In the genomic region with DNA sequence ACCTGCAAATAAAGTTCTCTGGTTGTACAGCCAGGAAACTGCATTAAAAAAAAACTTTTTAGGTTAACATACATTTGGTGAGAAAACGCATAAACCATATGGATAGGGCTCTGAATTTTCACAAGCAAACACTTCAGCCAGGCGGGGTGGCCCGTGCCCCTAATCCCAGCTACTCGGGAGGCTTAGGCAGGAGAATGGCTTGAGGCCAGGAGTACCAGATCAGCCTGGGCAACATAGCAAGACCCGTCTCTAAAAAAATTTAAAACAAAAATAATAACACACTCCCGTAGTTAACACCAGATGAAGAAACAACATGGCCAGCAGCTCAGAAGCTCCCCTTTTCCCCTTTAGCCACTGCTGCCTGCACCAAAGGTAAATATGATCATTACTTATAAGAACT, we compare ENCODE assay signal across 1 cellular context.
TF ChIP-seq lines count a peak whose summit lies in the region.

No MANE protein-coding gene starts in this region.

TF ChIP-seq in H1, 55 proteins besides CTCF, POLR2A, EP300 and RAD21:
- TF ChIP-seq SIRT6 (IDR thresholded peaks at IDR 0.05; ENCODE audit: low read length) (no peak), CTBP2 (IDR thresholded peaks at IDR 0.05; ENCODE audit: borderline replicate concordance, insufficient read depth, insufficient read length, low read length) (no peak), ZNF274 (IDR thresholded peaks at IDR 0.05; ENCODE audit: borderline replicate concordance, extremely low read depth, low read length) (no peak), SIX5 (IDR thresholded peaks at IDR 0.05; ENCODE audit: low read depth, low read length) (no peak), SP2 (IDR thresholded peaks at IDR 0.05; ENCODE audit: low read length) (no peak), CBX8 (IDR thresholded peaks at IDR 0.05; ENCODE audit: borderline replicate concordance, low read depth, low read length) (no peak), TBP (IDR thresholded peaks at IDR 0.05; ENCODE audit: low read depth, low read length) (no peak), ASH2L (IDR thresholded peaks at IDR 0.05; ENCODE audit: low read length) (no peak), HDAC2 (IDR thresholded peaks at IDR 0.05; ENCODE audit: borderline replicate concordance in 1 of 2, low read depth in 2 of 2, low read length in 2 of 2) (no peak), NRF1 (IDR thresholded peaks at IDR 0.05; ENCODE audit: low read depth, low read length) (no peak), BCL11A (IDR thresholded peaks at IDR 0.05; ENCODE audit: low read depth in 2 of 2, low read length in 2 of 2) (no peak), MAFK (IDR thresholded peaks at IDR 0.05; ENCODE audit: low read depth, low read length) (no peak), KDM4A (IDR thresholded peaks at IDR 0.05; ENCODE audit: low read depth, low read length, severe bottlenecking) (no peak), SP1 (IDR thresholded peaks at IDR 0.05; ENCODE audit: low read depth, low read length) (no peak), POLR2AphosphoS5 (IDR thresholded peaks at IDR 0.05; ENCODE audit: low read depth, low read length) (no peak), RBBP5 (IDR thresholded peaks at IDR 0.05; ENCODE audit: borderline replicate concordance, low read depth, low read length) (no peak)
- TF ChIP-seq, protein P1, sequence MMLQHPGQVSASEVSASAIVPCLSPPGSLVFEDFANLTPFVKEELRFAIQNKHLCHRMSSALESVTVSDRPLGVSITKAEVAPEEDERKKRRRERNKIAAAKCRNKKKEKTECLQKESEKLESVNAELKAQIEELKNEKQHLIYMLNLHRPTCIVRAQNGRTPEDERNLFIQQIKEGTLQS (IDR thresholded peaks at IDR 0.05; ENCODE audit: insufficient read depth, low read depth, low read length), result no peak
- TF ChIP-seq, protein P2, sequence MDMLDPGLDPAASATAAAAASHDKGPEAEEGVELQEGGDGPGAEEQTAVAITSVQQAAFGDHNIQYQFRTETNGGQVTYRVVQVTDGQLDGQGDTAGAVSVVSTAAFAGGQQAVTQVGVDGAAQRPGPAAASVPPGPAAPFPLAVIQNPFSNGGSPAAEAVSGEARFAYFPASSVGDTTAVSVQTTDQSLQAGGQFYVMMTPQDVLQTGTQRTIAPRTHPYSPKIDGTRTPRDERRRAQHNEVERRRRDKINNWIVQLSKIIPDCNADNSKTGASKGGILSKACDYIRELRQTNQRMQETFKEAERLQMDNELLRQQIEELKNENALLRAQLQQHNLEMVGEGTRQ (IDR thresholded peaks at IDR 0.05; ENCODE audit: low read length), result no peak
- TF ChIP-seq, protein P3, sequence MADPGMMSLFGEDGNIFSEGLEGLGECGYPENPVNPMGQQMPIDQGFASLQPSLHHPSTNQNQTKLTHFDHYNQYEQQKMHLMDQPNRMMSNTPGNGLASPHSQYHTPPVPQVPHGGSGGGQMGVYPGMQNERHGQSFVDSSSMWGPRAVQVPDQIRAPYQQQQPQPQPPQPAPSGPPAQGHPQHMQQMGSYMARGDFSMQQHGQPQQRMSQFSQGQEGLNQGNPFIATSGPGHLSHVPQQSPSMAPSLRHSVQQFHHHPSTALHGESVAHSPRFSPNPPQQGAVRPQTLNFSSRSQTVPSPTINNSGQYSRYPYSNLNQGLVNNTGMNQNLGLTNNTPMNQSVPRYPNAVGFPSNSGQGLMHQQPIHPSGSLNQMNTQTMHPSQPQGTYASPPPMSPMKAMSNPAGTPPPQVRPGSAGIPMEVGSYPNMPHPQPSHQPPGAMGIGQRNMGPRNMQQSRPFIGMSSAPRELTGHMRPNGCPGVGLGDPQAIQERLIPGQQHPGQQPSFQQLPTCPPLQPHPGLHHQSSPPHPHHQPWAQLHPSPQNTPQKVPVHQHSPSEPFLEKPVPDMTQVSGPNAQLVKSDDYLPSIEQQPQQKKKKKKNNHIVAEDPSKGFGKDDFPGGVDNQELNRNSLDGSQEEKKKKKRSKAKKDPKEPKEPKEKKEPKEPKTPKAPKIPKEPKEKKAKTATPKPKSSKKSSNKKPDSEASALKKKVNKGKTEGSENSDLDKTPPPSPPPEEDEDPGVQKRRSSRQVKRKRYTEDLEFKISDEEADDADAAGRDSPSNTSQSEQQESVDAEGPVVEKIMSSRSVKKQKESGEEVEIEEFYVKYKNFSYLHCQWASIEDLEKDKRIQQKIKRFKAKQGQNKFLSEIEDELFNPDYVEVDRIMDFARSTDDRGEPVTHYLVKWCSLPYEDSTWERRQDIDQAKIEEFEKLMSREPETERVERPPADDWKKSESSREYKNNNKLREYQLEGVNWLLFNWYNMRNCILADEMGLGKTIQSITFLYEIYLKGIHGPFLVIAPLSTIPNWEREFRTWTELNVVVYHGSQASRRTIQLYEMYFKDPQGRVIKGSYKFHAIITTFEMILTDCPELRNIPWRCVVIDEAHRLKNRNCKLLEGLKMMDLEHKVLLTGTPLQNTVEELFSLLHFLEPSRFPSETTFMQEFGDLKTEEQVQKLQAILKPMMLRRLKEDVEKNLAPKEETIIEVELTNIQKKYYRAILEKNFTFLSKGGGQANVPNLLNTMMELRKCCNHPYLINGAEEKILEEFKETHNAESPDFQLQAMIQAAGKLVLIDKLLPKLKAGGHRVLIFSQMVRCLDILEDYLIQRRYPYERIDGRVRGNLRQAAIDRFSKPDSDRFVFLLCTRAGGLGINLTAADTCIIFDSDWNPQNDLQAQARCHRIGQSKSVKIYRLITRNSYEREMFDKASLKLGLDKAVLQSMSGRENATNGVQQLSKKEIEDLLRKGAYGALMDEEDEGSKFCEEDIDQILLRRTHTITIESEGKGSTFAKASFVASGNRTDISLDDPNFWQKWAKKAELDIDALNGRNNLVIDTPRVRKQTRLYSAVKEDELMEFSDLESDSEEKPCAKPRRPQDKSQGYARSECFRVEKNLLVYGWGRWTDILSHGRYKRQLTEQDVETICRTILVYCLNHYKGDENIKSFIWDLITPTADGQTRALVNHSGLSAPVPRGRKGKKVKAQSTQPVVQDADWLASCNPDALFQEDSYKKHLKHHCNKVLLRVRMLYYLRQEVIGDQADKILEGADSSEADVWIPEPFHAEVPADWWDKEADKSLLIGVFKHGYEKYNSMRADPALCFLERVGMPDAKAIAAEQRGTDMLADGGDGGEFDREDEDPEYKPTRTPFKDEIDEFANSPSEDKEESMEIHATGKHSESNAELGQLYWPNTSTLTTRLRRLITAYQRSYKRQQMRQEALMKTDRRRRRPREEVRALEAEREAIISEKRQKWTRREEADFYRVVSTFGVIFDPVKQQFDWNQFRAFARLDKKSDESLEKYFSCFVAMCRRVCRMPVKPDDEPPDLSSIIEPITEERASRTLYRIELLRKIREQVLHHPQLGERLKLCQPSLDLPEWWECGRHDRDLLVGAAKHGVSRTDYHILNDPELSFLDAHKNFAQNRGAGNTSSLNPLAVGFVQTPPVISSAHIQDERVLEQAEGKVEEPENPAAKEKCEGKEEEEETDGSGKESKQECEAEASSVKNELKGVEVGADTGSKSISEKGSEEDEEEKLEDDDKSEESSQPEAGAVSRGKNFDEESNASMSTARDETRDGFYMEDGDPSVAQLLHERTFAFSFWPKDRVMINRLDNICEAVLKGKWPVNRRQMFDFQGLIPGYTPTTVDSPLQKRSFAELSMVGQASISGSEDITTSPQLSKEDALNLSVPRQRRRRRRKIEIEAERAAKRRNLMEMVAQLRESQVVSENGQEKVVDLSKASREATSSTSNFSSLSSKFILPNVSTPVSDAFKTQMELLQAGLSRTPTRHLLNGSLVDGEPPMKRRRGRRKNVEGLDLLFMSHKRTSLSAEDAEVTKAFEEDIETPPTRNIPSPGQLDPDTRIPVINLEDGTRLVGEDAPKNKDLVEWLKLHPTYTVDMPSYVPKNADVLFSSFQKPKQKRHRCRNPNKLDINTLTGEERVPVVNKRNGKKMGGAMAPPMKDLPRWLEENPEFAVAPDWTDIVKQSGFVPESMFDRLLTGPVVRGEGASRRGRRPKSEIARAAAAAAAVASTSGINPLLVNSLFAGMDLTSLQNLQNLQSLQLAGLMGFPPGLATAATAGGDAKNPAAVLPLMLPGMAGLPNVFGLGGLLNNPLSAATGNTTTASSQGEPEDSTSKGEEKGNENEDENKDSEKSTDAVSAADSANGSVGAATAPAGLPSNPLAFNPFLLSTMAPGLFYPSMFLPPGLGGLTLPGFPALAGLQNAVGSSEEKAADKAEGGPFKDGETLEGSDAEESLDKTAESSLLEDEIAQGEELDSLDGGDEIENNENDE (IDR thresholded peaks at IDR 0.05; ENCODE audit: insufficient replicate concordance, low read length), result no peak
